In the genomic region with DNA sequence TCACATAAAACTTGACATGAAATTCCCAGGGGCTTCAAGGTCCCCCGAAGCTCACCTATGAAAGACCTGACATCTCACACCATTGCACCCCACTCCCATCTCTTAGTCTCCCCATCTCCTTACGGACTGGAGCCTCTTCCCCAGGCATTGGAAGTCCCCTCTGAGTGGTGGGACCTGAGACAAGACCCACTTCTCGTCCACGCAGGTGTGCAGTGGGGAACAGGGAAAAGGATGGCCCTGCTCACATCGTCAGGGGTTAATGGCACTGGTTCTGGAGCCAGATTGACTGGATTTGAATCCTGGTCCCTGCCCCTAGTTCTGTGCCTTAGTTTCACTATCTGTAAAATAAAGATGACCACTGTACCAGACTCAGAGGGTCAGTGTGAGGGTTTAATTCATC, we compare ENCODE assay signal across 36 cellular contexts. TPM values are rescaled to one million over a fixed set of nuclear protein-coding genes. Genes with fewer than 3 reads are reported as not detected.
"Had no signal": no experiment of that assay in that cellular context is flagged by ENCODE, and none has a peak within 500 bp of the region (broad histone marks: within the 10 kb centered on the region; RNA-seq: fewer than 3 reads in every experiment).

No MANE protein-coding gene starts in this region.

- DNase-seq: Karpas-422, Kasumi-1, MG63, MM.1S, MV-4-11, NCI-H1048, NCI-H1092, NCI-H1092 treated with DMSO at 0.1 percent for 48 hours, NCI-H1105, NCI-H1105 treated with DMSO at 0.1 percent for 48 hours, NCI-H1417, NCI-H1417 treated with DMSO at 0.1 percent for 48 hours, NCI-H1436, NCI-H1436 treated with DMSO at 0.1 percent for 48 hours, NCI-H146, NCI-H1694, NCI-H1694 treated with DMSO at 0.1 percent for 48 hours, NCI-H187, NCI-H187 treated with DMSO at 0.1 percent for 48 hours, NCI-H1930, NCI-H2029, NCI-H2029 treated with DMSO at 0.1 percent for 48 hours, NCI-H2081, NCI-H2081 treated with DMSO at 0.1 percent for 48 hours, NCI-H2107, NCI-H2171, NCI-H2171 treated with DMSO at 0.1 percent for 48 hours, NCI-H2227 treated with DMSO at 0.1 percent for 48 hours, NCI-H226, NCI-H345, NCI-H446, NCI-H446 treated with DMSO at 0.1 percent for 48 hours, NCI-H510A had no signal

- H3K9me3 ChIP-seq: MG63 had no signal

- H3K4me3 ChIP-seq: MG63 had no signal

- H3K4me2 ChIP-seq: KMS-11 had no signal

- H3K27ac ChIP-seq: KMS-11 had no signal

- H3K9ac ChIP-seq: KMS-11 had no signal

- H3K36me3 ChIP-seq: MG63 had no signal

RNA-seq across cellular contexts. Expression of gene ADGRF1, which starts 15.5 kb away (rescaled TPM):
- total RNA-seq: LHCN-M2, NCI-H460 had no signal
